25 cellular contexts compared by ENCODE assay signal in the genomic region with DNA sequence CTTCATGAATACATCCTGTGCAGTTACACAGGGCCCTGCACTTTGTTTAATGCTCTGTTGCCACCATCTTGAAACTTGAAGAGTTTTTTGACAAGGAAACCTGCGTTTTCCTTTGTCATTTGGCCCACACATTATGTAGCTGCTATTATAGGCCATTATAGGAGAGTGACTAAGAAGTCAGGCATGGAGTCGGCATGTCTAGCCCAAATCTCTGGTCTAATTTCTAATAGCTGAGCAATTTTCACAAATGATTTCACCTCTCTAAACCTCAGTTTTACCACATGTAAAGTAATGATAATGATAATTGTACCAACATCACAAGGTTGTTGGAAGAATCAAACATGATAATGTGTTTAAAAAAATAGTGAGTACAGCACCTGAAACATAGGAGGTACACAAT.
"Had no signal": no experiment of that assay in that cellular context is flagged by ENCODE, and none has a peak within 500 bp of the region (broad histone marks: within the 10 kb centered on the region; RNA-seq: fewer than 3 reads in every experiment).

No MANE protein-coding gene starts in this region.

- DNase-seq: activated B cell treated with CpG ODN at 0.5 μM for 24 hours; activated CD4-positive, alpha-beta T cell treated with anti-CD3 and anti-CD28 coated beads, Interleukin-2, amount 50 U/mL, for 1 hour; activated CD8-positive, alpha-beta T cell treated with anti-CD3 and anti-CD28 coated beads for 36 hours; activated gamma-delta T cell treated with Interleukin-2 at 50 U/mL for 16 hours; activated naive CD4-positive, alpha-beta T cell treated with anti-CD3 and anti-CD28 coated beads, Interleukin-2, amount 50 U/mL, for 16 hours; activated naive CD8-positive, alpha-beta T cell treated with anti-CD3 and anti-CD28 coated beads, Interleukin-2, amount 50 U/mL, for 24 hours; activated T-cell treated with anti-CD3 and anti-CD28 coated beads, Interleukin-2, amount 50 U/mL, for 4 hours; amygdala; central memory CD4-positive, alpha-beta T cell; endodermal cell; foreskin fibroblast; heart left ventricle; hypothalamus; left ventricle myocardium inferior; posterior cingulate gyrus; right cardiac atrium; stimulated activated CD4-positive, alpha-beta T cell treated with anti-CD3 and anti-CD28 coated beads, Interleukin-12 subunit alpha, Interleukin-12 subunit beta, amount 100 ng/mL, for 4 hours; stimulated activated CD4-positive, alpha-beta T cell treated with anti-CD3 and anti-CD28 coated beads, Interleukin-4, amount 100 ng/mL, for 1 hour; stimulated activated naive CD8-positive, alpha-beta T cell treated with anti-CD3 and anti-CD28 coated beads, Interleukin-15, Interleukin-2, amounts not matched to agents 100 U/mL and 50 U/mL, for 24 hours; testis; transverse colon had no signal

- ATAC-seq: activated CD8-positive, alpha-beta T cell treated with anti-CD3 and anti-CD28 coated beads for 36 hours; activated naive CD8-positive, alpha-beta T cell treated with anti-CD3 and anti-CD28 coated beads, Interleukin-2, amount 50 U/mL, for 24 hours; activated T-cell treated with anti-CD3 and anti-CD28 coated beads, Interleukin-2, amount 50 U/mL, for 4 hours; activated T-helper 17 cell treated with anti-CD3 and anti-CD28 coated beads, Interleukin-2, amount 50 U/mL, for 72 hours; esophagus mucosa; heart left ventricle; right cardiac atrium; stimulated activated naive CD8-positive, alpha-beta T cell treated with anti-CD3 and anti-CD28 coated beads, Interleukin-15, Interleukin-2, amounts not matched to agents 100 U/mL and 50 U/mL, for 24 hours had no signal

- H3K36me3 ChIP-seq: breast epithelium, heart left ventricle, left ventricle myocardium inferior, transverse colon had no signal

- H3K4me1 ChIP-seq: breast epithelium, heart left ventricle, left ventricle myocardium inferior had no signal

- H3K9me3 ChIP-seq: breast epithelium, heart left ventricle, left ventricle myocardium inferior, testis, transverse colon had no signal

- H3K27me3 ChIP-seq: breast epithelium, heart left ventricle, testis, transverse colon had no signal

- H3K4me3 ChIP-seq: breast epithelium, heart left ventricle, left ventricle myocardium inferior, lung, testis, transverse colon had no signal

- H3K27ac ChIP-seq: breast epithelium, heart left ventricle, left ventricle myocardium inferior, testis, transverse colon had no signal
